ENCODE assay signal across 8 cellular contexts in the genomic region with DNA sequence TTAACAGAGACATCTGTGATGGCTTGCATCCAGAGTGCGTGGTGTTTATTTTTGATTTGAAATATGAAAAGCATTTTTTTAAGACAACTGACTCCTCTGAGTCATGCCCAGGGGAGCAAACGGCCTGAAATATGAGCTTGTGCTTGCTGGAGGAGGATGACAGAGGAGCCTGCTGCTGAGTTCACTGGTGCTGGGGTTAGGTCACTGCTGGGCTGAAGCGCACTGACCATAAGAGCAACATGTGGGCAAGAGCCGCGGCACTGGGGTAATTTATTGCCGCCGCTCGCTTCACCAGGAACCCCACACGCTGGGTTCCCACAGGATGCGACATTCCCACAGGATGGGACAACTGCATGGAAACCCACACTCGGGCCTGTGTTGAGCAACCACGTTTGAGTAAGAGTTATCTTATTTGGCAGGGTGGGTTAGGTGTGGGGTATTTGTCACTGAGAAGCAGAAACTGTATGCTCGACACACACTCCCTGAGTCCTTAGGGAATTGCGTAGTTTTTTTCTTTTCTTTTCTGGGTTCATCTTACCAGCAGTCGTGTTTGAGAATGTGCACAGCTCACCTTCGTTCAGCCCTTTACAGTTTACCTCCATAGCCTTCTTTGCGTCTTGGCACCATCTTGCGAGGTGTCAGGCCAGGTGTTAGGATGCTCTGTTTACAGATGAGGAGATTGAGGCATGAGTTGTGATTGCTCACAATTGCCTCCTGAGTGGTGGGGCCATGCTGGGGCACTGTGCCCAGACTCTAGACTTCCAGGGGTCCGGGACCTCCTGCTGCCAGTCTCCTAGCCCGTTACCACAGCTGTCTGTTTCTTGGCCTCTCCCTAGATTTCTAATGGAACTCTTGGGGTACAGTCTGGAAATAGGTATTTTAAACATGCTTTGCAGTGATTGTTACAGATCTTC.
DNase-seq lines count a peak whose midpoint lies in the region; ATAC-seq and TF ChIP-seq lines count a peak whose summit lies in the region.

No MANE protein-coding gene starts in this region.

- H3K27ac ChIP-seq in right lobe of liver (peak overlapping the region; percentile 7 to 55 (median 18)), upper lobe of right lung (peak overlapping the region; percentile 52)

- TF ChIP-seq CTCF in AG10803 (conservative IDR thresholded peaks at IDR 0.05; ENCODE audit: low read length), result no peak
- no peak for TF ChIP-seq CTCF in right lobe of liver (IDR thresholded peaks at IDR 0.05)
- no peak for TF ChIP-seq CTCF in upper lobe of right lung (IDR thresholded peaks at IDR 0.05)

- H3K9me3 ChIP-seq in right lobe of liver, result no peaks in the 10 kb centered on the region
- H3K9me3 ChIP-seq in upper lobe of right lung, result no peaks in the 10 kb centered on the region

- intact Hi-C loops in right lobe of liver (cut with DNase I), result no loop called here
- intact Hi-C loops in upper lobe of right lung (cut with DNase I), result no loop called here

- DNase-seq in AG10803 (ENCODE audit: low read depth), result peak; percentile 100
- peak; percentile 98 for DNase-seq in M059J (ENCODE audit: low read depth)
- DNase-seq in brain pericyte (ENCODE audit: low read depth, low spot score), result peak; percentile 96
- DNase-seq in right lobe of liver, result no peak
- DNase-seq in upper lobe of right lung, result no peak
- no peak for DNase-seq in NOMO-1 treated with DMSO at 0.1 percent for 48 hours (lab: John Stamatoyannopoulos, UW; ENCODE audit: unreplicated experiment)
- no peak for DNase-seq in Kasumi-1 (lab: John Stamatoyannopoulos, UW)
- no peak for DNase-seq in stimulated activated CD4-positive, alpha-beta T cell treated with anti-CD3 and anti-CD28 coated beads, Interleukin-4, amount 100 ng/mL, for 1 hour

- H3K36me3 ChIP-seq in right lobe of liver, result no peaks in the 10 kb centered on the region
- no peaks in the 10 kb centered on the region for H3K36me3 ChIP-seq in upper lobe of right lung

- H3K4me1 ChIP-seq in right lobe of liver, result peaks cover 0 to 43% (median 12%) of the 10 kb centered on the region in 4 donors
- peaks cover 54% of the 10 kb centered on the region for H3K4me1 ChIP-seq in upper lobe of right lung

- 65% methylated on average over 18 of the region's 20 CpGs for WGBS in right lobe of liver (ENCODE audit: insufficient coverage, low coverage, low lambda C conversion rate, missing lambda C conversion rate)

- no peak for TF ChIP-seq POLR2A in right lobe of liver (IDR thresholded peaks at IDR 0.05)

- no peak overlapping the region; the same call in 1 of the 2 replicates for H3K4me3 ChIP-seq in AG10803 (ENCODE audit: low read length)
- H3K4me3 ChIP-seq in right lobe of liver, result no peak overlapping the region
- H3K4me3 ChIP-seq in upper lobe of right lung, result no peak overlapping the region

- ATAC-seq in right lobe of liver (peak in 2 of 4 donors; percentile 9), upper lobe of right lung (peak; percentile 61)

- no peaks in the 10 kb centered on the region for H3K27me3 ChIP-seq in right lobe of liver
- no peaks in the 10 kb centered on the region for H3K27me3 ChIP-seq in upper lobe of right lung

Comparison
In these comparisons a context has a peak if more than half of its experiments do, and no peak if none do; other contexts are left out.
1. DNase-seq: peak in AG10803 (single experiment), M059J (single experiment) and brain pericyte (single experiment); none in right lobe of liver (0 of 3), upper lobe of right lung (single experiment), NOMO-1 treated with DMSO at 0.1 percent for 48 hours (single experiment), Kasumi-1 (0 of 2) and stimulated activated CD4-positive, alpha-beta T cell treated with anti-CD3 and anti-CD28 coated beads, Interleukin-4, amount 100 ng/mL, for 1 hour (single experiment).